15 cellular contexts compared by ENCODE assay signal in genomic region chr6:66558189-66558588, GRCh38.
DNase-seq lines count a peak whose midpoint lies in the region; ATAC-seq and TF ChIP-seq lines count a peak whose summit lies in the region.
"Had no signal": no experiment of that assay in that cellular context is flagged by ENCODE, and none has a peak within 500 bp of the region (broad histone marks: within the 10 kb centered on the region; RNA-seq: fewer than 3 reads in every experiment).

No MANE protein-coding gene starts in this region.

- H3K27me3 Mint-ChIP-seq in stimulated activated naive B cell treated with anti-CD40 and anti-IgM and Interleukin-4, amounts not matched to agents 10 μg/mL and 1 μg/mL and 100 μg/mL, for 72 hours, result no peaks in the 10 kb centered on the region
- H3K27me3 Mint-ChIP-seq: activated naive CD8-positive, alpha-beta T cell treated with anti-CD3 and anti-CD28 coated beads, Interleukin-2, amount 50 U/mL, for 24 hours; CD4-positive, alpha-beta memory T cell; T-helper 17 cell had no signal

- POLR2A ChIA-PET in AG04450 (lab: Yijun Ruan, JAX), result no interaction called here

- H3K27me3 ChIP-seq in AG04450 (ENCODE audit: control insufficient read depth, insufficient read depth, low read length), result no peaks in the 10 kb centered on the region
- no peaks in the 10 kb centered on the region for H3K27me3 ChIP-seq in brain microvascular endothelial cell (replicated peaks)

- H3K9me3 ChIP-seq in AG04450 (ENCODE audit: control insufficient read depth, insufficient read depth, low read length), result peaks cover 2% of the 10 kb centered on the region; the same call in 1 of the 2 replicates
- H3K9me3 ChIP-seq: prostate gland had no signal

- H3K27ac ChIP-seq in AG04450 (ENCODE audit: low read depth, low read length) (no peak overlapping the region), brain microvascular endothelial cell (no peak overlapping the region)
- H3K27ac ChIP-seq: prostate gland had no signal

- no peaks in the 10 kb centered on the region for H3K4me1 Mint-ChIP-seq in stimulated activated naive B cell treated with anti-CD40 and anti-IgM and Interleukin-4, amounts not matched to agents 10 μg/mL and 1 μg/mL and 100 μg/mL, for 72 hours
- H3K4me1 Mint-ChIP-seq: activated naive CD8-positive, alpha-beta T cell treated with anti-CD3 and anti-CD28 coated beads, Interleukin-2, amount 50 U/mL, for 24 hours; CD4-positive, alpha-beta memory T cell; T-helper 17 cell had no signal

- CTCF ChIA-PET in AG04450 (lab: Charles Lee), result no interaction called here

- 0 out of 2 replicates have a peak, but pooled peaks have one; percentile 17 for TF ChIP-seq CTCF in AG04450 (IDR thresholded peaks at IDR 0.05; ENCODE audit: low read depth, low read length)
- TF ChIP-seq CTCF in GM13977 (IDR thresholded peaks at IDR 0.05; ENCODE audit: extremely low read depth, insufficient read depth, missing control alignments), result peak; percentile 35
- peak; percentile 31 for TF ChIP-seq CTCF in brain microvascular endothelial cell (IDR thresholded peaks at IDR 0.05; ENCODE audit: low read depth, low read length, missing control alignments)

- no peak for DNase-seq in AG04450 (ENCODE audit: low read depth, low spot score)
- no peak for DNase-seq in GM13977 (ENCODE audit: low spot score)
- peak; percentile 3 to 11 for DNase-seq in Kasumi-1 (lab: John Stamatoyannopoulos, UW)
- no peak for DNase-seq in brain microvascular endothelial cell
- no peak for DNase-seq in stimulated activated naive B cell treated with anti-CD40 and anti-IgM and Interleukin-4, amounts not matched to agents 10 μg/mL and 1 μg/mL and 100 μg/mL, for 72 hours
- DNase-seq in NCI-H2227 (lab: John Stamatoyannopoulos, UW; ENCODE audit: unreplicated experiment), result no peak
- no peak for DNase-seq in NCI-H1092 (lab: John Stamatoyannopoulos, UW)
- DNase-seq in NCI-H2029 (lab: John Stamatoyannopoulos, UW), result no peak
- DNase-seq: activated naive CD8-positive, alpha-beta T cell treated with anti-CD3 and anti-CD28 coated beads, Interleukin-2, amount 50 U/mL, for 24 hours; CD4-positive, alpha-beta memory T cell; effector CD4-positive, alpha-beta T cell; NCI-H510A; T-helper 17 cell had no signal

- H3K4me3 ChIP-seq in AG04450 (ENCODE audit: low read depth, low read length) (no peak overlapping the region), brain microvascular endothelial cell (ENCODE audit: low read depth, low read length) (no peak overlapping the region)
- H3K4me3 ChIP-seq: lung, prostate gland had no signal

- ATAC-seq in stimulated activated naive B cell treated with anti-CD40 and anti-IgM and Interleukin-4, amounts not matched to agents 10 μg/mL and 1 μg/mL and 100 μg/mL, for 72 hours (replicated peaks), result no peak
- ATAC-seq: activated naive CD8-positive, alpha-beta T cell treated with anti-CD3 and anti-CD28 coated beads, Interleukin-2, amount 50 U/mL, for 24 hours; T-helper 17 cell had no signal

- no peaks in the 10 kb centered on the region for H3K36me3 Mint-ChIP-seq in stimulated activated naive B cell treated with anti-CD40 and anti-IgM and Interleukin-4, amounts not matched to agents 10 μg/mL and 1 μg/mL and 100 μg/mL, for 72 hours
- H3K36me3 Mint-ChIP-seq: CD4-positive, alpha-beta memory T cell had no signal

- no peaks in the 10 kb centered on the region for H3K36me3 ChIP-seq in brain microvascular endothelial cell (replicated peaks)
- H3K36me3 ChIP-seq: prostate gland had no signal

- H3K27ac Mint-ChIP-seq in stimulated activated naive B cell treated with anti-CD40 and anti-IgM and Interleukin-4, amounts not matched to agents 10 μg/mL and 1 μg/mL and 100 μg/mL, for 72 hours, result no peak overlapping the region
- H3K27ac Mint-ChIP-seq: activated naive CD8-positive, alpha-beta T cell treated with anti-CD3 and anti-CD28 coated beads, Interleukin-2, amount 50 U/mL, for 24 hours; T-helper 17 cell had no signal

- H3K4me3 Mint-ChIP-seq in stimulated activated naive B cell treated with anti-CD40 and anti-IgM and Interleukin-4, amounts not matched to agents 10 μg/mL and 1 μg/mL and 100 μg/mL, for 72 hours, result no peak overlapping the region
- H3K4me3 Mint-ChIP-seq: activated naive CD8-positive, alpha-beta T cell treated with anti-CD3 and anti-CD28 coated beads, Interleukin-2, amount 50 U/mL, for 24 hours; CD4-positive, alpha-beta memory T cell; T-helper 17 cell had no signal

- peaks cover 17 to 18% of the 10 kb centered on the region in 2 donors for H3K9me3 Mint-ChIP-seq in stimulated activated naive B cell treated with anti-CD40 and anti-IgM and Interleukin-4, amounts not matched to agents 10 μg/mL and 1 μg/mL and 100 μg/mL, for 72 hours

- in situ Hi-C loops in GM13977 (cut with MboI; ENCODE audit: low pct_unique_long_range_greater_than_20kb, low sequenced_read_pairs, unreplicated experiment), result no loop called here
- in situ Hi-C loops in brain microvascular endothelial cell (cut with HindIII; ENCODE audit: low pct_ligation_motif_present, low sequenced_read_pairs), result no loop called here

Comparison
In these comparisons a context has a peak if more than half of its experiments do, and no peak if none do; other contexts are left out.
1. DNase-seq: peak in Kasumi-1 (2 of 2); none in AG04450 (single experiment), GM13977 (single experiment), brain microvascular endothelial cell (single experiment), stimulated activated naive B cell treated with anti-CD40 and anti-IgM and Interleukin-4, amounts not matched to agents 10 μg/mL and 1 μg/mL and 100 μg/mL, for 72 hours (single experiment), NCI-H2227 (single experiment), NCI-H1092 (single experiment) and NCI-H2029 (single experiment).
2. Peak in every context shown above with its lines, with median percentiles within 50 percentile points of each other: CTCF ChIP-seq.